In genomic region chr10:84264611-84265141, GRCh38 we compare ENCODE assay signal across 9 cellular contexts. TPM values are rescaled to one million over a fixed set of nuclear protein-coding genes. Genes with fewer than 3 reads are reported as not detected.
DNase-seq lines count a peak whose midpoint lies in the region; ATAC-seq, FAIRE-seq and TF ChIP-seq lines count a peak whose summit lies in the region.
"Had no signal": no experiment of that assay in that cellular context is flagged by ENCODE, and none has a peak within 500 bp of the region (broad histone marks: within the 10 kb centered on the region; RNA-seq: fewer than 3 reads in every experiment).

No MANE protein-coding gene starts in this region.

- no peaks in the 10 kb centered on the region for H3K36me3 Mint-ChIP-seq in astrocyte (ENCODE audit: low read depth, unreplicated experiment)

- DNase-seq in NCI-H524 (lab: John Stamatoyannopoulos, UW) (peak; percentile 28 to 51), NCI-H524 treated with DMSO at 0.1 percent for 48 hours (lab: John Stamatoyannopoulos, UW) (no peak), NCI-H1105 (lab: John Stamatoyannopoulos, UW) (peak; percentile 58), T-helper 2 cell (peak; percentile 32 to 61 (median 48)), astrocyte (ENCODE audit: low read depth) (peak; percentile 34), iPS DF 19.7 (ENCODE audit: low read depth, low spot score) (peak; percentile 23)

- H3K27me3 ChIP-seq in astrocyte (ENCODE audit: insufficient read depth, low read length) (no peaks in the 10 kb centered on the region), skeletal muscle satellite cell (ENCODE audit: control insufficient read depth, insufficient read depth, low read length) (peaks cover 20% of the 10 kb centered on the region)

- H3K27ac ChIP-seq in astrocyte (ENCODE audit: low read depth, low read length) = no peak overlapping the region

- ATAC-seq in HG02759 (IDR thresholded peaks at IDR 0.05; ENCODE audit: unreplicated experiment) = peak; percentile 95

- H3K4me3 Mint-ChIP-seq in astrocyte (ENCODE audit: unreplicated experiment) = no peak overlapping the region

- TF ChIP-seq CTCF in astrocyte (IDR thresholded peaks at IDR 0.05; ENCODE audit: insufficient read depth, low read depth, low read length) = peak; percentile 99

- peak overlapping the region; percentile 42 for H2AFZ ChIP-seq in astrocyte (ENCODE audit: low read depth, low read length)

- H3K9ac ChIP-seq in astrocyte (ENCODE audit: low read length) = peak overlapping the region; percentile 11
- H3K9ac ChIP-seq in skeletal muscle satellite cell (ENCODE audit: low read depth, low read length) = no peak overlapping the region

- peak; percentile 45 for FAIRE-seq in astrocyte (lab: Jason Lieb, UNC)
- FAIRE-seq: G401.6 had no signal

- H3K4me1 Mint-ChIP-seq in astrocyte (ENCODE audit: low read depth, unreplicated experiment) = no peaks in the 10 kb centered on the region

- no peaks in the 10 kb centered on the region for H3K9me3 ChIP-seq in astrocyte (ENCODE audit: insufficient read depth, low read depth, low read length)
- H3K9me3 ChIP-seq in skeletal muscle satellite cell (replicated peaks; ENCODE audit: low read length) = no peaks in the 10 kb centered on the region

- H3K4me1 ChIP-seq in astrocyte (ENCODE audit: insufficient read depth, low read length) (peaks cover 12% of the 10 kb centered on the region), skeletal muscle satellite cell (ENCODE audit: control insufficient read depth, insufficient read depth, low read length) (peaks cover 9% of the 10 kb centered on the region)

- H3K4me2 ChIP-seq in astrocyte (ENCODE audit: low read length) (peak overlapping the region; percentile 69), skeletal muscle satellite cell (ENCODE audit: low read length) (peak overlapping the region; percentile 49)

- H3K27me3 Mint-ChIP-seq in astrocyte (ENCODE audit: low read depth, unreplicated experiment) = peaks cover 18% of the 10 kb centered on the region

- H3K79me2 ChIP-seq in astrocyte (ENCODE audit: insufficient read depth, low read length) = no peaks in the 10 kb centered on the region

- H3K4me3 ChIP-seq in astrocyte (ENCODE audit: insufficient read depth, low read depth, low read length) (no peak overlapping the region), skeletal muscle satellite cell (ENCODE audit: low read length) (no peak overlapping the region)

- H3K27ac Mint-ChIP-seq in astrocyte (ENCODE audit: unreplicated experiment) = no peak overlapping the region

- no peaks in the 10 kb centered on the region for H3K36me3 ChIP-seq in astrocyte (ENCODE audit: insufficient read depth, low read length)
- H3K36me3 ChIP-seq in skeletal muscle satellite cell (ENCODE audit: insufficient read depth, low read length) = no peaks in the 10 kb centered on the region

- no peaks in the 10 kb centered on the region for H4K20me1 ChIP-seq in astrocyte (ENCODE audit: insufficient read depth, low read length)

- no peaks in the 10 kb centered on the region for H3K9me3 Mint-ChIP-seq in astrocyte (ENCODE audit: unreplicated experiment)

RNA-seq across cellular contexts. Expression of gene RGR, which starts 19.8 kb away (rescaled TPM):
- not detected in 2 replicates for total RNA-seq in astrocyte
- not detected in 2 replicates for total RNA-seq in skeletal muscle satellite cell (2012; rRNA removed)

RNA-seq across cellular contexts. Expression of gene LRIT1, which starts 23.3 kb away (rescaled TPM):
- not detected in 2 replicates for total RNA-seq in astrocyte
- not detected in 2 replicates for total RNA-seq in skeletal muscle satellite cell (2012; rRNA removed)

RNA-seq across cellular contexts. Expression of gene LRIT2, which starts 39.3 kb away (rescaled TPM):
- not detected in 2 replicates for total RNA-seq in astrocyte
- not detected in 2 replicates for total RNA-seq in skeletal muscle satellite cell (2012; rRNA removed)
